ENCODE assay signal across 1 cellular context in genomic region chr17:8186787-8187516, GRCh38.
TF ChIP-seq lines count a peak whose summit lies in the region.

No MANE protein-coding gene starts in this region.

TF ChIP-seq in K562, 482 proteins besides CTCF, POLR2A, EP300 and RAD21 (continued from another document and continues in another):
- TF ChIP-seq CTCFL (IDR thresholded peaks at IDR 0.05; ENCODE audit: borderline replicate concordance, insufficient read depth, low read depth, low read length, poor library complexity, severe bottlenecking) = no peak
- TF ChIP-seq TAF9B (IDR thresholded peaks at IDR 0.05; ENCODE audit: partially characterized antibody) = no peak
- TF ChIP-seq NR4A1 (CRISPR knock-in tag; IDR thresholded peaks at IDR 0.05) = no peak
- TF ChIP-seq NR4A1 (tag; IDR thresholded peaks at IDR 0.05) = no peak
- TF ChIP-seq CSDE1 (IDR thresholded peaks at IDR 0.05) = peak in 1 of 2 experiments; percentile 80; a peak in 2 of 4 replicates
- TF ChIP-seq ZNF316 (IDR thresholded peaks at IDR 0.05) = no peak
- TF ChIP-seq TEAD4 (IDR thresholded peaks at IDR 0.05; ENCODE audit: low read length) = peak; percentile 66
- no peak for TF ChIP-seq TEAD4 (CRISPR knock-in tag; IDR thresholded peaks at IDR 0.05; ENCODE audit: borderline replicate concordance)
- no peak for TF ChIP-seq USF1 (CRISPR knock-in tag; IDR thresholded peaks at IDR 0.05)
- TF ChIP-seq, protein P1, sequence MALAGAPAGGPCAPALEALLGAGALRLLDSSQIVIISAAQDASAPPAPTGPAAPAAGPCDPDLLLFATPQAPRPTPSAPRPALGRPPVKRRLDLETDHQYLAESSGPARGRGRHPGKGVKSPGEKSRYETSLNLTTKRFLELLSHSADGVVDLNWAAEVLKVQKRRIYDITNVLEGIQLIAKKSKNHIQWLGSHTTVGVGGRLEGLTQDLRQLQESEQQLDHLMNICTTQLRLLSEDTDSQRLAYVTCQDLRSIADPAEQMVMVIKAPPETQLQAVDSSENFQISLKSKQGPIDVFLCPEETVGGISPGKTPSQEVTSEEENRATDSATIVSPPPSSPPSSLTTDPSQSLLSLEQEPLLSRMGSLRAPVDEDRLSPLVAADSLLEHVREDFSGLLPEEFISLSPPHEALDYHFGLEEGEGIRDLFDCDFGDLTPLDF (CRISPR knock-in tag; IDR thresholded peaks at IDR 0.05) = no peak
- 0 out of 2 replicates have a peak, but pooled peaks have one; percentile 16 for TF ChIP-seq TRIM28 (IDR thresholded peaks at IDR 0.05)
- 0 out of 2 replicates have a peak, but pooled peaks have one; percentile 60 for TF ChIP-seq HLTF (IDR thresholded peaks at IDR 0.05)
- no peak for TF ChIP-seq POLR2H (tag; IDR thresholded peaks at IDR 0.05; ENCODE audit: low read depth)
- no peak for TF ChIP-seq SAFB2 (IDR thresholded peaks at IDR 0.05; ENCODE audit: borderline replicate concordance, low read depth, low read length, severe bottlenecking)
- no peak for TF ChIP-seq GATAD2A (IDR thresholded peaks at IDR 0.05)
- no peak for TF ChIP-seq ZNF507 (tag; conservative IDR thresholded peaks at IDR 0.05)
- TF ChIP-seq ZNF217 (CRISPR knock-in tag; IDR thresholded peaks at IDR 0.05) = no peak
- no peak for TF ChIP-seq GTF2E2 (tag; IDR thresholded peaks at IDR 0.05)
- TF ChIP-seq TBP (optimal IDR thresholded peaks at IDR 0.05; ENCODE audit: low read depth, low read length) = peak; percentile 98
- no peak for TF ChIP-seq HINFP (tag; conservative IDR thresholded peaks at IDR 0.05; ENCODE audit: low read depth)
- no peak for TF ChIP-seq THRAP3 (IDR thresholded peaks at IDR 0.05; ENCODE audit: borderline replicate concordance)
- TF ChIP-seq SIN3A (IDR thresholded peaks at IDR 0.05; ENCODE audit: borderline replicate concordance in 2 of 2, control insufficient read depth in 1 of 2, low read depth in 2 of 2, low read length in 2 of 2) = no peak
- no peak for TF ChIP-seq JUND (IDR thresholded peaks at IDR 0.05; ENCODE audit: borderline replicate concordance, low read depth, low read length)
- peak; percentile 6; the same call in 1 of the 3 replicates for TF ChIP-seq JUND (tag; IDR thresholded peaks at IDR 0.05; ENCODE audit: borderline replicate concordance, low read depth, low read length)
- no peak for TF ChIP-seq FOXK1 (CRISPR knock-in tag; IDR thresholded peaks at IDR 0.05; ENCODE audit: borderline replicate concordance)
- TF ChIP-seq, protein P2, sequence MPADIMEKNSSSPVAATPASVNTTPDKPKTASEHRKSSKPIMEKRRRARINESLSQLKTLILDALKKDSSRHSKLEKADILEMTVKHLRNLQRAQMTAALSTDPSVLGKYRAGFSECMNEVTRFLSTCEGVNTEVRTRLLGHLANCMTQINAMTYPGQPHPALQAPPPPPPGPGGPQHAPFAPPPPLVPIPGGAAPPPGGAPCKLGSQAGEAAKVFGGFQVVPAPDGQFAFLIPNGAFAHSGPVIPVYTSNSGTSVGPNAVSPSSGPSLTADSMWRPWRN (IDR thresholded peaks at IDR 0.05; ENCODE audit: low read depth) = no peak
- no peak for TF ChIP-seq TEAD2 (tag; IDR thresholded peaks at IDR 0.05)
- TF ChIP-seq CXXC5 (CRISPR knock-in tag; IDR thresholded peaks at IDR 0.05) = peak; percentile 50
- no peak for TF ChIP-seq MTF1 (CRISPR knock-in tag; IDR thresholded peaks at IDR 0.05; ENCODE audit: borderline replicate concordance)
- no peak for TF ChIP-seq ESRRA (IDR thresholded peaks at IDR 0.05; ENCODE audit: borderline replicate concordance, low read depth)
- no peak for TF ChIP-seq ZNF280B (CRISPR knock-in tag; IDR thresholded peaks at IDR 0.05)
- no peak for TF ChIP-seq SAP30 (IDR thresholded peaks at IDR 0.05; ENCODE audit: borderline replicate concordance, insufficient read depth, low read depth, low read length, poor library complexity, severe bottlenecking)
- no peak for TF ChIP-seq CHCHD3 (CRISPR knock-in tag; IDR thresholded peaks at IDR 0.05)
- TF ChIP-seq FOXK2 (conservative IDR thresholded peaks at IDR 0.05 in 1 of 2, IDR thresholded peaks at IDR 0.05 in 1 of 2; ENCODE audit: low read depth in 2 of 2) = peak; percentile 46 to 83; a peak in 3 of 4 replicates
- no peak for TF ChIP-seq CEBPB (tag; IDR thresholded peaks at IDR 0.05)
- TF ChIP-seq CBX8 (IDR thresholded peaks at IDR 0.05; ENCODE audit: borderline replicate concordance, extremely low read depth, low read depth, low read length, poor library complexity, severe bottlenecking) = no peak
- peak; percentile 27 to 74; a peak in 2 of 4 replicates for TF ChIP-seq ARNT (IDR thresholded peaks at IDR 0.05)
- no peak for TF ChIP-seq DIDO1 (tag; IDR thresholded peaks at IDR 0.05; ENCODE audit: low read depth)
- no peak for TF ChIP-seq SNIP1 (IDR thresholded peaks at IDR 0.05; ENCODE audit: low read depth)
- TF ChIP-seq, protein P3, sequence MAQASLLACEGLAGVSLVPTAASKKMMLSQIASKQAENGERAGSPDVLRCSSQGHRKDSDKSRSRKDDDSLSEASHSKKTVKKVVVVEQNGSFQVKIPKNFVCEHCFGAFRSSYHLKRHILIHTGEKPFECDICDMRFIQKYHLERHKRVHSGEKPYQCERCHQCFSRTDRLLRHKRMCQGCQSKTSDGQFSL (CRISPR knock-in tag; IDR thresholded peaks at IDR 0.05) = no peak
- TF ChIP-seq, protein P3 (tag; IDR thresholded peaks at IDR 0.05) = no peak
- no peak for TF ChIP-seq POLR2G (IDR thresholded peaks at IDR 0.05; ENCODE audit: low read depth, low read length)
- no peak for TF ChIP-seq SRSF7 (optimal IDR thresholded peaks at IDR 0.05; ENCODE audit: low read depth, low read length)
- no peak for TF ChIP-seq WHSC1 (IDR thresholded peaks at IDR 0.05; ENCODE audit: low read length)
- no peak for TF ChIP-seq ZNF785 (CRISPR knock-in tag; IDR thresholded peaks at IDR 0.05)
- TF ChIP-seq ZFPM2 (CRISPR knock-in tag; IDR thresholded peaks at IDR 0.05) = no peak
- TF ChIP-seq, protein P4, sequence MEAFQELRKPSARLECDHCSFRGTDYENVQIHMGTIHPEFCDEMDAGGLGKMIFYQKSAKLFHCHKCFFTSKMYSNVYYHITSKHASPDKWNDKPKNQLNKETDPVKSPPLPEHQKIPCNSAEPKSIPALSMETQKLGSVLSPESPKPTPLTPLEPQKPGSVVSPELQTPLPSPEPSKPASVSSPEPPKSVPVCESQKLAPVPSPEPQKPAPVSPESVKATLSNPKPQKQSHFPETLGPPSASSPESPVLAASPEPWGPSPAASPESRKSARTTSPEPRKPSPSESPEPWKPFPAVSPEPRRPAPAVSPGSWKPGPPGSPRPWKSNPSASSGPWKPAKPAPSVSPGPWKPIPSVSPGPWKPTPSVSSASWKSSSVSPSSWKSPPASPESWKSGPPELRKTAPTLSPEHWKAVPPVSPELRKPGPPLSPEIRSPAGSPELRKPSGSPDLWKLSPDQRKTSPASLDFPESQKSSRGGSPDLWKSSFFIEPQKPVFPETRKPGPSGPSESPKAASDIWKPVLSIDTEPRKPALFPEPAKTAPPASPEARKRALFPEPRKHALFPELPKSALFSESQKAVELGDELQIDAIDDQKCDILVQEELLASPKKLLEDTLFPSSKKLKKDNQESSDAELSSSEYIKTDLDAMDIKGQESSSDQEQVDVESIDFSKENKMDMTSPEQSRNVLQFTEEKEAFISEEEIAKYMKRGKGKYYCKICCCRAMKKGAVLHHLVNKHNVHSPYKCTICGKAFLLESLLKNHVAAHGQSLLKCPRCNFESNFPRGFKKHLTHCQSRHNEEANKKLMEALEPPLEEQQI (IDR thresholded peaks at IDR 0.05) = peak; percentile 87
- TF ChIP-seq HMG20A (CRISPR knock-in tag; conservative IDR thresholded peaks at IDR 0.05) = no peak
- TF ChIP-seq SMARCA4 (IDR thresholded peaks at IDR 0.05) = 0 out of 2 replicates have a peak, but pooled peaks have one; percentile 12
- 0 out of 2 replicates have a peak, but pooled peaks have one; percentile 5 for TF ChIP-seq THRB (CRISPR knock-in tag; conservative IDR thresholded peaks at IDR 0.05)
- no peak for TF ChIP-seq ZNF695 (CRISPR knock-in tag; IDR thresholded peaks at IDR 0.05)
- TF ChIP-seq RUNX1 (IDR thresholded peaks at IDR 0.05; ENCODE audit: low read depth) = no peak
- no peak for TF ChIP-seq ZNF311 (CRISPR knock-in tag; IDR thresholded peaks at IDR 0.05)
- TF ChIP-seq PCBP1 (IDR thresholded peaks at IDR 0.05; ENCODE audit: low read depth, low read length, poor library complexity, severe bottlenecking) = no peak
- 0 out of 2 replicates have a peak, but pooled peaks have one; percentile 51 for TF ChIP-seq MTA3 (IDR thresholded peaks at IDR 0.05; ENCODE audit: borderline replicate concordance)
- no peak for TF ChIP-seq CBX5 (IDR thresholded peaks at IDR 0.05; ENCODE audit: borderline replicate concordance, low read depth)
- no peak for TF ChIP-seq SNRNP70 (optimal IDR thresholded peaks at IDR 0.05; ENCODE audit: low read depth, low read length)
- TF ChIP-seq MBD1 (CRISPR knock-in tag; IDR thresholded peaks at IDR 0.05) = no peak
- no peak for TF ChIP-seq MITF (IDR thresholded peaks at IDR 0.05)
- no peak for TF ChIP-seq LARP7 (IDR thresholded peaks at IDR 0.05)
